Comparison of ENCODE assay signal across 8 cellular contexts in the genomic region with DNA sequence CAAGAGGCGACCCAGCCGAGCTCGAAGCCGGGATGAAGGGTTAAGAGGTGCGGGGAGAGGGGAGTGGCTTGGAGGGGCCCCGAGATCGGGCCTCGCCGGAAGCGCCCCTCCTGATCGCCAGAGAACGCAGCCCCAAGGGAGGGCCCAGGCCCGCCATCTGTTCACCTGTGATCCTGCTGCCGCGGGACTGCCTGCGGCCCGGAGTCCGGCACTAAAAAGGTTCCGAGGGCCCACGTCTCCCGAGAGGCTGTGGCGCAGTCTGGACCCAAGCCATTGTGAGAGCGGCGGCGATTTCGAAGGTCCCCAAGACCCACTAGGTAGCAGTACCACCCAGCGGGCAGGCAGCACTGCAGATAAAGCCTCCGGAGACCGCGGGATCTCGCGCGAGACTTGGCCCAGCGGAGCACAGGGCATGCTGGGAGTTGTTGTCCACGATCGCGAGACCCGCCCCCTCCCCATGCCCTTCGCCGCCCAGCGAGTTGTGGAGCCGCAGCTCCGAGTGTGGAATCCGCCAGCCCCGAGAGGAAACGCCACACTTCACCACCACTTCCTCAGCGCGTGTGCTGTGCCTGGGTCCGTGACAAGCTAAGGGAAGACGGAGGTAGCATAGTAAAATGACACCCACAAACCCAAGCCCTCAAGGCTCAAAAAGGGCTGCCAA. TPM values are rescaled to one million over a fixed set of nuclear protein-coding genes. Genes with fewer than 3 reads are reported as not detected.
DNase-seq lines count a peak whose midpoint lies in the region; ATAC-seq and TF ChIP-seq lines count a peak whose summit lies in the region.

A gene with protein sequence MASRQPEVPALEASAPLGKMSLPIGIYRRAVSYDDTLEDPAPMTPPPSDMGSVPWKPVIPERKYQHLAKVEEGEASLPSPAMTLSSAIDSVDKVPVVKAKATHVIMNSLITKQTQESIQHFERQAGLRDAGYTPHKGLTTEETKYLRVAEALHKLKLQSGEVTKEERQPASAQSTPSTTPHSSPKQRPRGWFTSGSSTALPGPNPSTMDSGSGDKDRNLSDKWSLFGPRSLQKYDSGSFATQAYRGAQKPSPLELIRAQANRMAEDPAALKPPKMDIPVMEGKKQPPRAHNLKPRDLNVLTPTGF (minus strand): TSS at position 328 of the 661 bp plus-strand sequence. CDS start 2,256 bp downstream, outside the sequence.

- peak; percentile 69 for DNase-seq in NCI-H1694 treated with DMSO at 0.1 percent for 48 hours (lab: John Stamatoyannopoulos, UW)
- DNase-seq in T-helper 17 cell = peak; percentile 87 to 88 (median 87)
- DNase-seq in right atrium auricular region (ENCODE audit: low spot score) = peak; percentile 95
- peak; percentile 73 for DNase-seq in pulmonary artery endothelial cell (ENCODE audit: low read depth, low spot score)
- DNase-seq in uterus = peak; percentile 91 to 94

- no peaks in the 10 kb centered on the region for H3K27me3 ChIP-seq in right atrium auricular region
- no peaks in the 10 kb centered on the region for H3K27me3 ChIP-seq in uterus

- TF ChIP-seq CTCF in right atrium auricular region (IDR thresholded peaks at IDR 0.05) (peak in 1 of 2 donors; percentile 58), uterus (IDR thresholded peaks at IDR 0.05) (peak in 3 of 4 experiments; percentile 30 to 46 (median 31))

- intact Hi-C loops in uterus (cut with DNase I; ENCODE audit: low total_unique reads) = no loop called here

- H3K4me3 ChIP-seq in right atrium auricular region (peak within 1 kb of the TSS; percentile 78 to 99), uterus (peak within 1 kb of the TSS; percentile 76 to 99)

- peaks cover 4% of the 10 kb centered on the region for H3K36me3 Mint-ChIP-seq in T-helper 17 cell (ENCODE audit: low read depth)

- H3K4me1 ChIP-seq in right atrium auricular region = peaks cover 0 to 38% of the 10 kb centered on the region in 2 donors
- H3K4me1 ChIP-seq in uterus = peaks cover 0 to 4% of the 10 kb centered on the region in 2 donors

- H3K36me3 ChIP-seq in right atrium auricular region (peaks cover 12% of the 10 kb centered on the region), uterus (no peaks in the 10 kb centered on the region)

- ATAC-seq in GM18498 (IDR thresholded peaks at IDR 0.05; ENCODE audit: unreplicated experiment) (peak; percentile 85), HG02938 (IDR thresholded peaks at IDR 0.05; ENCODE audit: unreplicated experiment) (peak; percentile 82), T-helper 17 cell (peak; percentile 93)

- H3K27ac ChIP-seq in angular gyrus (ENCODE audit: low read depth, low read length) (peak within 1 kb of the TSS; percentile 68), right atrium auricular region (peak within 1 kb of the TSS; percentile 89 to 91), uterus (peak within 1 kb of the TSS; percentile 70 to 83)

- H3K9me3 ChIP-seq in T-helper 17 cell (ENCODE audit: control insufficient read depth, low read length, poor library complexity, severe bottlenecking) (no peaks in the 10 kb centered on the region), right atrium auricular region (no peaks in the 10 kb centered on the region), uterus (no peaks in the 10 kb centered on the region)

- H3K27ac Mint-ChIP-seq in T-helper 17 cell = peak within 1 kb of the TSS; percentile 91

- TF ChIP-seq POLR2A in uterus (IDR thresholded peaks at IDR 0.05) = peak; percentile 83 to 86

- H3K4me1 Mint-ChIP-seq in T-helper 17 cell = peaks cover 25% of the 10 kb centered on the region

- no peaks in the 10 kb centered on the region for H3K27me3 Mint-ChIP-seq in T-helper 17 cell

- H3K4me3 Mint-ChIP-seq in T-helper 17 cell = peak within 1 kb of the TSS; percentile 94

RNA-seq across cellular contexts. Expression of the gene that starts here (rescaled TPM):
- total RNA-seq in T-helper 17 cell (10 to 100 TPM; 73.9 to 76.7 TPM), right atrium auricular region (100 to 1,000 TPM; 118 to 141 TPM), pulmonary artery endothelial cell (105 and 110 TPM in 2 replicates), uterus (100 to 1,000 TPM in 1 of 4 donors, 10 to 100 TPM in 3; 57.0 to 112 (median 67.5) TPM)

Comparison
In these comparisons a context has a peak if more than half of its experiments do, and no peak if none do; other contexts are left out.
1. Peak in every context shown above with its lines: DNase-seq, ATAC-seq, H3K4me3 ChIP-seq and H3K27ac ChIP-seq.